21 cellular contexts compared by ENCODE assay signal in genomic region chr7:157757211-157757610, GRCh38.
DNase-seq lines count a peak whose midpoint lies in the region; ATAC-seq, FAIRE-seq and TF ChIP-seq lines count a peak whose summit lies in the region.
"Had no signal": no experiment of that assay in that cellular context is flagged by ENCODE, and none has a peak within 500 bp of the region (broad histone marks: within the 10 kb centered on the region; RNA-seq: fewer than 3 reads in every experiment).

No MANE protein-coding gene starts in this region.

- peaks cover 12% of the 10 kb centered on the region for H3K27me3 ChIP-seq in left ventricle myocardium inferior (ENCODE audit: low read depth)
- H3K27me3 ChIP-seq: BE2C had no signal

- H3K36me3 ChIP-seq in left ventricle myocardium inferior (no peaks in the 10 kb centered on the region), kidney (ENCODE audit: control insufficient read depth in 1 of 2, insufficient read depth in 2 of 2, low read length in 2 of 2) (no peaks in the 10 kb centered on the region)
- H3K36me3 ChIP-seq: BE2C, HAP-1 had no signal

- no peaks in the 10 kb centered on the region for H3K4me1 Mint-ChIP-seq in chondrocyte (ENCODE audit: low read depth)

- peaks cover 2% of the 10 kb centered on the region for H3K9me3 Mint-ChIP-seq in chondrocyte (ENCODE audit: low read depth)
- H3K9me3 Mint-ChIP-seq: CD8-positive, alpha-beta memory T cell had no signal

- intact Hi-C loops in Right ventricle myocardium superior (cut with DNase I) (no loop called here), left ventricle myocardium inferior (cut with micrococcal nuclease) (no loop called here), kidney (cut with DNase I) (no loop called here), posterior vena cava (cut with DNase I) (loop anchor here in 1 of 2 donors (5.0 kb wide), 1 partner anchor 95 kb away; no protein-coding TSS in a partner anchor)

- H3K27ac Mint-ChIP-seq in chondrocyte (ENCODE audit: unreplicated experiment): no peak overlapping the region
- H3K27ac Mint-ChIP-seq: CD4-positive, CD25-positive, alpha-beta regulatory T cell; CD8-positive, alpha-beta memory T cell had no signal

- no peak overlapping the region for H3K9ac ChIP-seq in kidney (ENCODE audit: low read length in 2 of 2)

- no peaks in the 10 kb centered on the region for H3K36me3 Mint-ChIP-seq in chondrocyte (ENCODE audit: low read depth)
- H3K36me3 Mint-ChIP-seq: CD4-positive, CD25-positive, alpha-beta regulatory T cell; CD8-positive, alpha-beta memory T cell had no signal

- CTCF ChIA-PET in GM10248 (lab: Yijun Ruan, JAX): no interaction called here

- TF ChIP-seq CTCF in left ventricle myocardium inferior (IDR thresholded peaks at IDR 0.05; ENCODE audit: borderline replicate concordance) (no peak), chondrocyte (IDR thresholded peaks at IDR 0.05) (no peak), kidney (IDR thresholded peaks at IDR 0.05; ENCODE audit: borderline replicate concordance, extremely low read depth, insufficient read depth) (no peak), GM10248 (IDR thresholded peaks at IDR 0.05; ENCODE audit: control extremely low read depth, extremely low read depth, low read depth, missing control alignments) (no peak)

- FAIRE-seq in kidney (lab: Jason Lieb, UNC): no peak
- FAIRE-seq: GM12891, GM19239 had no signal

- peaks cover 4% of the 10 kb centered on the region for H3K9me3 ChIP-seq in left ventricle myocardium inferior (replicated peaks)
- no peaks in the 10 kb centered on the region for H3K9me3 ChIP-seq in kidney (ENCODE audit: control insufficient read depth in 1 of 2, low read length in 2 of 2)
- H3K9me3 ChIP-seq: BE2C, HAP-1 had no signal

- POLR2A ChIA-PET in GM10248 (lab: Yijun Ruan, JAX): no interaction called here

- no peak overlapping the region for H3K4me3 Mint-ChIP-seq in chondrocyte (ENCODE audit: unreplicated experiment)
- H3K4me3 Mint-ChIP-seq: CD4-positive, CD25-positive, alpha-beta regulatory T cell; CD8-positive, alpha-beta memory T cell had no signal

- H3K27ac ChIP-seq in left ventricle myocardium inferior (replicated peaks) (no peak overlapping the region), kidney (ENCODE audit: low read depth in 2 of 2, low read length in 2 of 2) (no peak overlapping the region)
- H3K27ac ChIP-seq: HL-60 had no signal

- ATAC-seq in Right ventricle myocardium superior (ENCODE audit: poor library complexity) (no peak), HG02763 (IDR thresholded peaks at IDR 0.05; ENCODE audit: unreplicated experiment) (no peak)

- DNase-seq in Right ventricle myocardium superior (peak; percentile 20), left ventricle myocardium inferior (no peak), chondrocyte (ENCODE audit: low spot score) (peak; percentile 91), kidney (peak; percentile 66), posterior vena cava (ENCODE audit: low spot score) (peak; percentile 69), GM10248 (ENCODE audit: extremely low spot score) (no peak)
- DNase-seq: BE2C; C1 segment of cervical spinal cord; CD4-positive, CD25-positive, alpha-beta regulatory T cell; COR-L47; DMS 273 treated with DMSO at 0.1 percent for 48 hours; DMS53; DND-41; EL; IMR-90 had no signal

- H3K4me3 ChIP-seq in left ventricle myocardium inferior: no peak overlapping the region
- no peak overlapping the region for H3K4me3 ChIP-seq in kidney (ENCODE audit: low read length in 2 of 2)
- H3K4me3 ChIP-seq: HAP-1 had no signal

- H3K27me3 Mint-ChIP-seq in chondrocyte (ENCODE audit: low read depth): no peaks in the 10 kb centered on the region
- H3K27me3 Mint-ChIP-seq: CD4-positive, CD25-positive, alpha-beta regulatory T cell had no signal

- H3K4me1 ChIP-seq in left ventricle myocardium inferior (no peaks in the 10 kb centered on the region), kidney (ENCODE audit: control insufficient read depth in 1 of 2, insufficient read depth in 1 of 2, low read depth in 1 of 2, low read length in 2 of 2) (no peaks in the 10 kb centered on the region)
- H3K4me1 ChIP-seq: BE2C, HAP-1 had no signal

Comparison
In these comparisons a context has a peak if more than half of its experiments do, and no peak if none do; other contexts are left out.
1. DNase-seq: peak in Right ventricle myocardium superior (single experiment), chondrocyte (single experiment), kidney (single experiment) and posterior vena cava (single experiment); none in left ventricle myocardium inferior (single experiment) and GM10248 (single experiment).